ENCODE assay signal across 8 cellular contexts in the genomic region with DNA sequence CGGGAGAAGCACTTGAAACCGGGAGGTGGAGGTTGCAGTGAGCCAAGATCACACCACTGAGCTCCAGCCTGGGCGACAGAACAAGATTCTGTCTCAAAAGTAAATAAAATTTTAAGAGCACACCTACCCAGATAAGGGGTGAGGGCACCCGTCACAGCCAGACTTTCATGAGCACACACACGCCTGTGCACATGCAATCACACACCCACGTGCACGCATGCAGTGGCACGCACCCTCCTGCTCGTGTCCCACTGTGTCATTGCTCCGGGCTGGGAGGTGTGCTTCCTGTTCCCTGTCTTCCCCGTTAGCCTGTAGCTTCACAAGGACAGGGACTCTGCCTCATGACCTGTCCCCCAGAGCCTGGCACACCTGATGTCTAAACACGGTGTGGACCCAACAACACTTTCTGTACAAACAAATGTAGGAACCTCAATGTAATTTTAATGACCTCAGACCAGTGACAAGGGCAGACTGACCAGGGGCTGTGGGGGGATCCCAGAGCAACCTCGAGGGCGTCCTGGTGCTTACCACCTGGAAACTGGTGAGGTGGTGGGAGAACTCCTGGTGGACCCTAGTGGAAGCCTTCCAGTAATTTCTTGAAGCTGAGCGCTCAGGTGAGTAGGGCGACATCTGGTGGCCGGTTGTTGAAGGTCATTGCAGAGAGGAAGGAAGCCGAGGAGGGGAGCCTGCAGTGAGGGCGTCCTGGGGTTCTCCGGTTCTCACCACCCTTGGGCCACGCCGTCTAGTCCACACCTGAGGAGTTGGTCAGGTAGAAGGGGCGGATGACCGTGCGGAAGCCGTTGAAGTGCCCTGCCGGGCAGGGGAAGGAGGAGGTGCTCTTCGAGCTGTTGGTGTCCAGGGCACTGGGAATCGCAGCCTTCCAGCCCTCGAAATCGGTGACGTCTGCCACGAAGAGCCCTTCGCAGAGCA. TPM values are rescaled to one million over a fixed set of nuclear protein-coding genes. Genes with fewer than 3 reads are reported as not detected.
A peak's percentile ranks its signal among the peaks of the same experiment; 100 is the strongest.
DNase-seq lines count a peak whose midpoint lies in the region; ATAC-seq and FAIRE-seq lines count a peak whose summit lies in the region.

No MANE protein-coding gene starts in this region.

- peak; percentile 11 for DNase-seq in GF-D8 (lab: John Stamatoyannopoulos, UW)
- DNase-seq in NCI-H1092 treated with DMSO at 0.1 percent for 48 hours (lab: John Stamatoyannopoulos, UW), result peak; percentile 74
- DNase-seq in SW480 (ENCODE audit: low spot score), result peak; percentile 66
- DNase-seq in activated naive CD8-positive, alpha-beta T cell treated with anti-CD3 and anti-CD28 coated beads, Interleukin-2, amount 10 ng/mL, durations not matched to agents 7 days and 5 days, result peak; percentile 78
- DNase-seq in Right ventricle myocardium inferior (ENCODE audit: missing footprints), result peak; percentile 88
- DNase-seq in posterior vena cava (ENCODE audit: low spot score), result peak; percentile 93
- DNase-seq in urothelium cell line (ENCODE audit: low spot score), result peak; percentile 85

- peaks cover 5% of the 10 kb centered on the region for H3K4me1 Mint-ChIP-seq in activated naive CD8-positive, alpha-beta T cell treated with anti-CD3 and anti-CD28 coated beads, Interleukin-2, amount 10 ng/mL, durations not matched to agents 7 days and 5 days

- no peak overlapping the region for H3K4me3 Mint-ChIP-seq in activated naive CD8-positive, alpha-beta T cell treated with anti-CD3 and anti-CD28 coated beads, Interleukin-2, amount 10 ng/mL, durations not matched to agents 7 days and 5 days

- H3K9me3 Mint-ChIP-seq in activated naive CD8-positive, alpha-beta T cell treated with anti-CD3 and anti-CD28 coated beads, Interleukin-2, amount 10 ng/mL, durations not matched to agents 7 days and 5 days, result no peaks in the 10 kb centered on the region

- no peak for FAIRE-seq in urothelium cell line (lab: Jason Lieb, UNC)

- H3K36me3 Mint-ChIP-seq in activated naive CD8-positive, alpha-beta T cell treated with anti-CD3 and anti-CD28 coated beads, Interleukin-2, amount 10 ng/mL, durations not matched to agents 7 days and 5 days, result peaks cover 9% of the 10 kb centered on the region

- peak; percentile 63 for ATAC-seq in activated naive CD8-positive, alpha-beta T cell treated with anti-CD3 and anti-CD28 coated beads, Interleukin-2, amount 10 ng/mL, durations not matched to agents 7 days and 5 days (ENCODE audit: low read depth)
- peak; percentile 45 for ATAC-seq in Right ventricle myocardium inferior
- ATAC-seq in HG02981 (IDR thresholded peaks at IDR 0.05; ENCODE audit: unreplicated experiment), result no peak

- H3K27ac Mint-ChIP-seq in activated naive CD8-positive, alpha-beta T cell treated with anti-CD3 and anti-CD28 coated beads, Interleukin-2, amount 10 ng/mL, durations not matched to agents 7 days and 5 days, result peak overlapping the region; percentile 50

- no peaks in the 10 kb centered on the region for H3K27me3 Mint-ChIP-seq in activated naive CD8-positive, alpha-beta T cell treated with anti-CD3 and anti-CD28 coated beads, Interleukin-2, amount 10 ng/mL, durations not matched to agents 7 days and 5 days

- intact Hi-C loops in Right ventricle myocardium inferior (cut with DNase I) (loop anchor here (1.0 to 10.0 kb wide), 3 partner anchors 44 to 246 kb away; a partner anchor contains a TSS), posterior vena cava (cut with DNase I) (loop anchor here (5.0 kb wide), 1 partner anchor 109 kb away; no protein-coding TSS in a partner anchor)

- POLR2A ChIA-PET in activated naive CD8-positive, alpha-beta T cell treated with anti-CD3 and anti-CD28 coated beads, Interleukin-2, amount 10 ng/mL, durations not matched to agents 7 days and 5 days (lab: Charles Lee), result interaction anchor here (1.9 kb wide), 1 partner anchor 9 kb away, joined by 5 read pairs; a partner anchor contains a TSS

RNA-seq across cellular contexts. Expression of a gene that starts 8.6 kb away (rescaled TPM):
- total RNA-seq in activated naive CD8-positive, alpha-beta T cell treated with anti-CD3 and anti-CD28 coated beads, Interleukin-2, amount 10 ng/mL, durations not matched to agents 7 days and 5 days, result 100 to 1,000 TPM; 193 to 222 TPM
- 611 TPM for total RNA-seq in Right ventricle myocardium inferior
- total RNA-seq in posterior vena cava, result 100 to 1,000 TPM; 103 to 163 TPM

RNA-seq across cellular contexts. Expression of a gene that starts 38.5 kb away (rescaled TPM):
- total RNA-seq in activated naive CD8-positive, alpha-beta T cell treated with anti-CD3 and anti-CD28 coated beads, Interleukin-2, amount 10 ng/mL, durations not matched to agents 7 days and 5 days, result 10 to 100 TPM; 56.0 to 61.5 TPM
- total RNA-seq in Right ventricle myocardium inferior (31.1 TPM), posterior vena cava (10 to 100 TPM; 29.5 to 34.7 TPM)

RNA-seq across cellular contexts. Expression of a gene that starts 45.9 kb away (rescaled TPM):
- 1 to 10 TPM; 5.0 to 6.0 TPM for total RNA-seq in activated naive CD8-positive, alpha-beta T cell treated with anti-CD3 and anti-CD28 coated beads, Interleukin-2, amount 10 ng/mL, durations not matched to agents 7 days and 5 days
- total RNA-seq in Right ventricle myocardium inferior (138 TPM), posterior vena cava (100 to 1,000 TPM; 484 to 701 TPM)

RNA-seq across cellular contexts. Expression of a gene that starts 52.9 kb away (rescaled TPM):
- not detected for total RNA-seq in activated naive CD8-positive, alpha-beta T cell treated with anti-CD3 and anti-CD28 coated beads, Interleukin-2, amount 10 ng/mL, durations not matched to agents 7 days and 5 days
- total RNA-seq in Right ventricle myocardium inferior, result 240 TPM
- 100 to 1,000 TPM; 172 to 261 TPM for total RNA-seq in posterior vena cava

Comparison
In these comparisons a context has a peak if more than half of its experiments do, and no peak if none do; other contexts are left out.
1. DNase-seq: peak in every context shown above with its lines; median percentile 93 in posterior vena cava; 88 in Right ventricle myocardium inferior; 85 in urothelium cell line; 78 in activated naive CD8-positive, alpha-beta T cell treated with anti-CD3 and anti-CD28 coated beads, Interleukin-2, amount 10 ng/mL, durations not matched to agents 7 days and 5 days; 74 in NCI-H1092 treated with DMSO at 0.1 percent for 48 hours; 66 in SW480; 11 in GF-D8.
2. RNA of a gene that starts 45.9 kb away (total RNA-seq): 484 to 701 TPM in posterior vena cava and 138 TPM in Right ventricle myocardium inferior (single experiment); 5.0 to 6.0 TPM in activated naive CD8-positive, alpha-beta T cell treated with anti-CD3 and anti-CD28 coated beads, Interleukin-2, amount 10 ng/mL, durations not matched to agents 7 days and 5 days; every median in the first group is over 10 times any median in the second.